In the genomic region with DNA sequence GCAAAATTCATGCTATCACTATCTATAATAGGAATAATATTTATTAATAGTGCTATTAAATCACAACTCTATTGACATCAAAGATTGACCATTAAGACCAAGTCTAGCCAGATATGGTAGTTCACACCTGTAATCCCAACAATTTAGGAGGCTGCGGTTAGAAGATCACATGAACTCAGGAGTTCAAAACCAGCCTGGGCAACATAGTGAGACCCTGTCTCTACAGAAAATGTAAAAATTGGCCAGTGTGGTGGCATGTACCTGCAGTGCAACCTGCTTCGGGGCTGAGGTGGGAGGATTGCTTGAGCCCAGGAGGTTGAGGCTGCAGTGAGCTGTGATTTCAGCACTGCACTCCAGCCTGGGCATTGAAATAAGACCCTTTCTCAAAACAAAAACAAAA, we compare ENCODE assay signal across 19 cellular contexts. TPM values are rescaled to one million over a fixed set of nuclear protein-coding genes. Genes with fewer than 3 reads are reported as not detected.
DNase-seq lines count a peak whose midpoint lies in the region; ATAC-seq, FAIRE-seq and TF ChIP-seq lines count a peak whose summit lies in the region.
"Had no signal": no experiment of that assay in that cellular context is flagged by ENCODE, and none has a peak within 500 bp of the region (broad histone marks: within the 10 kb centered on the region; RNA-seq: fewer than 3 reads in every experiment).

No MANE protein-coding gene starts in this region.

- no peaks in the 10 kb centered on the region for H3K23me2 ChIP-seq in H9 (ENCODE audit: insufficient read length, low read depth, low read length, poor library complexity, severe bottlenecking)

- no peak for TF ChIP-seq POLR2A in endothelial cell of umbilical vein (IDR thresholded peaks at IDR 0.05; ENCODE audit: low read depth, low read length)

- H4K20me1 ChIP-seq in H9 (ENCODE audit: control insufficient read depth, insufficient read depth, insufficient read length): no peaks in the 10 kb centered on the region
- no peaks in the 10 kb centered on the region for H4K20me1 ChIP-seq in endothelial cell of umbilical vein (replicated peaks; ENCODE audit: control insufficient read depth, extremely low read depth, insufficient read depth, low read length)

- H3K4ac ChIP-seq in H9 (ENCODE audit: low read depth, low read length): no peak overlapping the region

- H3K23ac ChIP-seq in H9 (ENCODE audit: insufficient read length, low read depth, low read length): no peak overlapping the region

- H3K9me3 Mint-ChIP-seq in H9 (no peaks in the 10 kb centered on the region; a peak in 2 of 5 replicates), WTC11 (0 out of 2 replicates have a peak, but pooled peaks cover 3% of the 10 kb centered on the region), nephron progenitor cell (peaks cover 11% of the 10 kb centered on the region)
- H3K9me3 Mint-ChIP-seq: CD8-positive, alpha-beta memory T cell had no signal

- no peak overlapping the region for H4K5ac ChIP-seq in H9 (ENCODE audit: insufficient read length, low read depth, low read length)

- no peak overlapping the region for H2BK15ac ChIP-seq in H9 (ENCODE audit: low read depth, low read length)

- POLR2A ChIA-PET in WTC11 (lab: Charles Lee) (no interaction called here), endothelial cell of umbilical vein (lab: Charles Lee) (no interaction called here)

- no peak overlapping the region for H3K27ac ChIP-seq in H9 (ENCODE audit: insufficient read length, low read depth, low read length)
- H3K27ac ChIP-seq in endothelial cell of umbilical vein (ENCODE audit: insufficient read depth, low read depth, low read length): no peak overlapping the region
- H3K27ac ChIP-seq: BLaER1 had no signal

- no peak overlapping the region for H3K4me3 ChIP-seq in endothelial cell of umbilical vein (replicated peaks in 1 of 3; ENCODE audit: insufficient read depth in 1 of 3, low read depth in 1 of 3, low read length in 3 of 3)
- H3K4me3 ChIP-seq: BLaER1 had no signal

- no peak overlapping the region for H2BK120ac ChIP-seq in H9 (ENCODE audit: low read depth, low read length, poor library complexity, severe bottlenecking)

- no peaks in the 10 kb centered on the region for H3K9me1 ChIP-seq in endothelial cell of umbilical vein (replicated peaks; ENCODE audit: control insufficient read depth, extremely low read depth, insufficient read depth, low read length)

- no peak overlapping the region for H3K56ac ChIP-seq in H9 (ENCODE audit: insufficient read length, low read depth, low read length)

- no peak overlapping the region for H3K9ac ChIP-seq in H9 (ENCODE audit: extremely low read depth, insufficient read length, low read length)
- H3K9ac ChIP-seq in endothelial cell of umbilical vein (replicated peaks; ENCODE audit: extremely low read depth, insufficient read depth, low read length): no peak overlapping the region
- H3K9ac ChIP-seq: BLaER1 had no signal

- H3K27me3 ChIP-seq in H9 (ENCODE audit: insufficient read depth, low read length) (no peaks in the 10 kb centered on the region), endothelial cell of umbilical vein (ENCODE audit: control insufficient read depth in 2 of 2, insufficient read depth in 2 of 2, low read length in 2 of 2) (no peaks in the 10 kb centered on the region)
- H3K27me3 ChIP-seq: BLaER1 had no signal

- no peak overlapping the region for H3K18ac ChIP-seq in H9 (ENCODE audit: insufficient read length, low read depth, low read length)

- H3K79me1 ChIP-seq in H9 (ENCODE audit: insufficient read depth, low read depth, low read length, poor library complexity, severe bottlenecking): peaks cover 5% of the 10 kb centered on the region

- TF ChIP-seq CTCF in H9 (conservative IDR thresholded peaks at IDR 0.05): no peak
- no peak for TF ChIP-seq CTCF in WTC11 (IDR thresholded peaks at IDR 0.05)
- no peak for TF ChIP-seq CTCF in endothelial cell of umbilical vein (IDR thresholded peaks at IDR 0.05; ENCODE audit: extremely low read depth in 1 of 2, insufficient read depth in 1 of 2, low read depth in 1 of 2, low read length in 2 of 2)
- no peak for TF ChIP-seq CTCF in nephron progenitor cell (IDR thresholded peaks at IDR 0.05)

- no peaks in the 10 kb centered on the region for H3K4me1 ChIP-seq in H9 (ENCODE audit: insufficient read depth, low read length)
- peaks cover 37% of the 10 kb centered on the region for H3K4me1 ChIP-seq in endothelial cell of umbilical vein (ENCODE audit: control insufficient read depth, extremely low read depth, insufficient read depth, low read length)

- no peak overlapping the region for H2AK5ac ChIP-seq in H9 (ENCODE audit: insufficient read length, low read length)

- no peaks in the 10 kb centered on the region for H3K27me3 Mint-ChIP-seq in H9 (ENCODE audit: low read depth)
- no peaks in the 10 kb centered on the region for H3K27me3 Mint-ChIP-seq in WTC11 (ENCODE audit: low read depth)
- no peaks in the 10 kb centered on the region for H3K27me3 Mint-ChIP-seq in nephron progenitor cell (ENCODE audit: low read depth, poor library complexity)
- H3K27me3 Mint-ChIP-seq: CD8-positive, alpha-beta memory T cell had no signal

- H3K9me3 ChIP-seq in H9 (ENCODE audit: control insufficient read depth, low read depth, low read length): no peaks in the 10 kb centered on the region
- H3K9me3 ChIP-seq in endothelial cell of umbilical vein (replicated peaks; ENCODE audit: control insufficient read depth, insufficient read depth, low read length): no peaks in the 10 kb centered on the region
- H3K9me3 ChIP-seq: Caco-2 had no signal

- H2BK12ac ChIP-seq in H9 (ENCODE audit: insufficient read length, low read depth, low read length): no peak overlapping the region

- no peak for ATAC-seq in WTC11
- ATAC-seq in HG02763 (IDR thresholded peaks at IDR 0.05; ENCODE audit: unreplicated experiment): no peak
- ATAC-seq: HepG2 had no signal

- no peak for FAIRE-seq in endothelial cell of umbilical vein (lab: Jason Lieb, UNC)
- FAIRE-seq: A204.1, GM19239, H54, HepG2, HTR-8/SVneo had no signal

- H4K8ac ChIP-seq in H9 (replicated peaks; ENCODE audit: insufficient read length, low read depth, low read length): no peak overlapping the region

- no peak overlapping the region for H2BK5ac ChIP-seq in H9 (ENCODE audit: insufficient read length, low read length)

- CTCF ChIA-PET in WTC11 (lab: Charles Lee) (no interaction called here), endothelial cell of umbilical vein (lab: Charles Lee) (interaction anchor here (0.6 to 2.6 kb wide), 5 partner anchors 11 to 106 kb away, joined by 3 to 11 read pairs (median 3); partner anchors contain the start of genes FGD6 and VEZT)

- WGBS in H9 (ENCODE audit: extremely low coverage, insufficient read length, low lambda C conversion rate): no CpG with 5 or more reads among the region's 2 CpGs

- DNase-seq in H9 (no peak), WTC11 (ENCODE audit: low spot score) (no peak), endothelial cell of umbilical vein (ENCODE audit: low read depth, low spot score) (no peak), nephron progenitor cell (no peak), MV-4-11 (lab: John Stamatoyannopoulos, UW) (no peak), AG08396 (ENCODE audit: low spot score) (no peak), NCI-H2196 (lab: John Stamatoyannopoulos, UW; ENCODE audit: unreplicated experiment) (no peak)
- DNase-seq: AML-193; Caco-2; CD8-positive, alpha-beta memory T cell; DND-41; GF-D8 had no signal

- H2AFZ ChIP-seq in H9 (ENCODE audit: low read length) (no peak overlapping the region), endothelial cell of umbilical vein (ENCODE audit: low read depth, low read length) (no peak overlapping the region)

- no TSS peak for BruUV-seq in endothelial cell of umbilical vein (replicated peaks; lab: Mats Ljungman, UMichigan)

- H3K4me3 Mint-ChIP-seq in H9 (no peak overlapping the region), WTC11 (no peak overlapping the region), nephron progenitor cell (no peak overlapping the region)
- H3K4me3 Mint-ChIP-seq: CD8-positive, alpha-beta memory T cell had no signal

- no peak overlapping the region for H3K14ac ChIP-seq in H9 (ENCODE audit: insufficient read depth, low read length)

- H3K27ac Mint-ChIP-seq in H9: peak overlapping the region; percentile 39 to 86 (median 80); a peak in 3 of 7 replicates
- H3K27ac Mint-ChIP-seq in WTC11: peak overlapping the region; percentile 53
- H3K27ac Mint-ChIP-seq in nephron progenitor cell: peak overlapping the region; percentile 87
- H3K27ac Mint-ChIP-seq: CD8-positive, alpha-beta memory T cell had no signal

- no peak overlapping the region for H4K91ac ChIP-seq in H9 (ENCODE audit: insufficient read length, low read depth, low read length)

- no peak overlapping the region for H2BK20ac ChIP-seq in H9 (ENCODE audit: low read depth, low read length, poor library complexity, severe bottlenecking)

- no peak overlapping the region for H3T11ph ChIP-seq in H9 (ENCODE audit: low read length)

- dilution Hi-C loops in endothelial cell of umbilical vein (cut with MboI; ENCODE audit: extremely low pct_ligation_motif_present, low sequenced_read_pairs): no loop called here

- H3K4me2 ChIP-seq in H9 (ENCODE audit: insufficient read depth, insufficient read length, low read length) (no peak overlapping the region), endothelial cell of umbilical vein (ENCODE audit: insufficient read depth, low read length) (peak overlapping the region; percentile 93)
- H3K4me2 ChIP-seq: BLaER1 had no signal

- H3K36me3 ChIP-seq in endothelial cell of umbilical vein (ENCODE audit: control insufficient read depth in 2 of 2, extremely low read depth in 1 of 2, insufficient read depth in 2 of 2, low read length in 2 of 2): peaks cover 0 to 15% of the 10 kb centered on the region in 2 experiments

- H3K36me3 Mint-ChIP-seq in H9 (ENCODE audit: insufficient read depth in 1 of 3, low read depth in 3 of 3): peaks cover 13 to 22% (median 19%) of the 10 kb centered on the region in 3 experiments
- peaks cover 16% of the 10 kb centered on the region for H3K36me3 Mint-ChIP-seq in WTC11
- H3K36me3 Mint-ChIP-seq in nephron progenitor cell (ENCODE audit: low read depth): peaks cover 39% of the 10 kb centered on the region

- peaks cover 28 to 33% of the 10 kb centered on the region in 2 experiments for H3K4me1 Mint-ChIP-seq in H9
- H3K4me1 Mint-ChIP-seq in WTC11: peaks cover 31% of the 10 kb centered on the region
- H3K4me1 Mint-ChIP-seq in nephron progenitor cell: peaks cover 33% of the 10 kb centered on the region

- intact Hi-C loops in endothelial cell of umbilical vein (cut with micrococcal nuclease): no loop called here

- peaks cover 19% of the 10 kb centered on the region; the same call in 1 of the 2 replicates for H3K79me2 ChIP-seq in H9 (ENCODE audit: insufficient read depth, low read length)
- H3K79me2 ChIP-seq in endothelial cell of umbilical vein (ENCODE audit: control insufficient read depth, insufficient read depth, low read length): peaks cover 91% of the 10 kb centered on the region

RNA-seq across cellular contexts. Expression of gene VEZT, which starts 11.0 kb away (rescaled TPM):
- total RNA-seq in H9 (2021): 67.1 and 69.8 TPM in 2 replicates
- 51.5 to 54.5 TPM (median 53.9 TPM) in 3 replicates for total RNA-seq in WTC11 (2021)
- total RNA-seq in endothelial cell of umbilical vein: 85.2 and 91.3 TPM in 2 replicates
- polyA plus RNA-seq in endothelial cell of umbilical vein: 53.3 and 57.8 TPM in 2 replicates
- 77.4 and 78.5 TPM in 2 replicates for polyA plus RNA-seq in endothelial cell of umbilical vein (2011; cell fraction: cytosol; rRNA removed)
- polyA plus RNA-seq in endothelial cell of umbilical vein (2011; cell fraction: nucleus; rRNA removed): 97.8 and 107 TPM in 2 replicates
- 92.8 and 105 TPM in 2 replicates for polyA plus RNA-seq in endothelial cell of umbilical vein (2012)
- polyA minus RNA-seq in endothelial cell of umbilical vein: 141 and 142 TPM in 2 replicates
- 22.4 TPM for polyA minus RNA-seq in endothelial cell of umbilical vein (2011; cell fraction: cytosol; rRNA and poly(A)+ RNA removed)
- polyA minus RNA-seq in endothelial cell of umbilical vein (2011; cell fraction: nucleus; rRNA and poly(A)+ RNA removed): 157 and 235 TPM in 2 replicates

RNA-seq across cellular contexts. Expression of gene FGD6, which starts 11.3 kb away (rescaled TPM):
- 35.7 and 39.5 TPM in 2 replicates for total RNA-seq in H9 (2021)
- 24.2 to 28.2 TPM (median 24.4 TPM) in 3 replicates for total RNA-seq in WTC11 (2021)
- total RNA-seq in endothelial cell of umbilical vein: 14.0 and 17.8 TPM in 2 replicates
- polyA plus RNA-seq in endothelial cell of umbilical vein: 5.7 and 5.9 TPM in 2 replicates
- 3.4 and 4.0 TPM in 2 replicates for polyA plus RNA-seq in endothelial cell of umbilical vein (2011; cell fraction: cytosol; rRNA removed)
- 20.7 and 24.2 TPM in 2 replicates for polyA plus RNA-seq in endothelial cell of umbilical vein (2011; cell fraction: nucleus; rRNA removed)
- 10.1 and 10.8 TPM in 2 replicates for polyA plus RNA-seq in endothelial cell of umbilical vein (2012)
- polyA minus RNA-seq in endothelial cell of umbilical vein: 12.2 and 12.3 TPM in 2 replicates
- 9.4 TPM for polyA minus RNA-seq in endothelial cell of umbilical vein (2011; cell fraction: cytosol; rRNA and poly(A)+ RNA removed)
- 27.2 and 36.2 TPM in 2 replicates for polyA minus RNA-seq in endothelial cell of umbilical vein (2011; cell fraction: nucleus; rRNA and poly(A)+ RNA removed)
